14 cellular contexts compared by ENCODE assay signal in genomic region chr9:117412841-117413240, GRCh38. TPM values are rescaled to one million over a fixed set of nuclear protein-coding genes. Genes with fewer than 3 reads are reported as not detected.
DNase-seq lines count a peak whose midpoint lies in the region; ATAC-seq and TF ChIP-seq lines count a peak whose summit lies in the region.
"Had no signal": no experiment of that assay in that cellular context is flagged by ENCODE, and none has a peak within 500 bp of the region (broad histone marks: within the 10 kb centered on the region; RNA-seq: fewer than 3 reads in every experiment).

No MANE protein-coding gene starts in this region.

- no peak overlapping the region for H3K4me3 Mint-ChIP-seq in endodermal cell
- H3K4me3 Mint-ChIP-seq: activated CD4-positive, alpha-beta T cell treated with anti-CD3 and anti-CD28 coated beads, Interleukin-2, amount 10 ng/mL, durations not matched to agents 7 days and 5 days had no signal

- H3K36me3 ChIP-seq in HUES6 (ENCODE audit: control insufficient read depth, insufficient read depth, low read length) (no peaks in the 10 kb centered on the region), endodermal cell (ENCODE audit: control insufficient read depth, insufficient read depth, low read length) (no peaks in the 10 kb centered on the region), trophoblast cell (ENCODE audit: control insufficient read depth in 1 of 2, insufficient read depth in 2 of 2, low read length in 2 of 2) (no peaks in the 10 kb centered on the region)
- H3K36me3 ChIP-seq: transverse colon had no signal

- no peaks in the 10 kb centered on the region for H3K9me3 ChIP-seq in HUES6 (ENCODE audit: control insufficient read depth, insufficient read depth, low read depth, low read length)
- H3K9me3 ChIP-seq in endodermal cell (ENCODE audit: control insufficient read depth, low read length), result no peaks in the 10 kb centered on the region
- no peaks in the 10 kb centered on the region for H3K9me3 ChIP-seq in trophoblast cell (ENCODE audit: insufficient read depth, low read depth, low read length)
- H3K9me3 ChIP-seq: transverse colon had no signal

- H3K27ac Mint-ChIP-seq in endodermal cell, result no peak overlapping the region
- H3K27ac Mint-ChIP-seq: activated CD4-positive, alpha-beta T cell treated with anti-CD3 and anti-CD28 coated beads, Interleukin-2, amount 10 ng/mL, durations not matched to agents 7 days and 5 days had no signal

- no peaks in the 10 kb centered on the region for H3K79me1 ChIP-seq in trophoblast cell (ENCODE audit: low read length)

- peak overlapping the region; percentile 72 for H3K4me2 ChIP-seq in trophoblast cell (ENCODE audit: low read length)

- H4K12ac ChIP-seq in trophoblast cell (ENCODE audit: low read depth, low read length), result no peak overlapping the region

- H3K27me3 Mint-ChIP-seq in endodermal cell (ENCODE audit: insufficient read depth), result peaks cover 55% of the 10 kb centered on the region

- no peaks in the 10 kb centered on the region for H3K9me3 Mint-ChIP-seq in endodermal cell
- H3K9me3 Mint-ChIP-seq: activated CD4-positive, alpha-beta T cell treated with anti-CD3 and anti-CD28 coated beads, Interleukin-2, amount 10 ng/mL, durations not matched to agents 7 days and 5 days had no signal

- no peak overlapping the region for H2AK5ac ChIP-seq in trophoblast cell (ENCODE audit: low read length)

- H2BK5ac ChIP-seq in trophoblast cell (ENCODE audit: low read depth, low read length, poor library complexity), result no peak overlapping the region

- H3K27ac ChIP-seq in HUES6 (ENCODE audit: low read depth, low read length) (no peak overlapping the region), endodermal cell (ENCODE audit: low read depth, low read length) (no peak overlapping the region), trophoblast cell (ENCODE audit: low read depth, low read length) (no peak overlapping the region)
- H3K27ac ChIP-seq: transverse colon had no signal

- H3K4ac ChIP-seq in trophoblast cell (ENCODE audit: low read depth, low read length), result no peak overlapping the region

- H4K91ac ChIP-seq in trophoblast cell (ENCODE audit: low read depth, low read length), result no peak overlapping the region

- no peak overlapping the region for H3K14ac ChIP-seq in trophoblast cell (ENCODE audit: low read length)

- H3K36me3 Mint-ChIP-seq in endodermal cell (ENCODE audit: low read depth), result no peaks in the 10 kb centered on the region

- H3K18ac ChIP-seq in trophoblast cell (ENCODE audit: low read length), result no peak overlapping the region

- H3K4me1 ChIP-seq in HUES6 (ENCODE audit: control insufficient read depth, insufficient read depth, low read length) (peaks cover 22% of the 10 kb centered on the region), endodermal cell (ENCODE audit: control insufficient read depth, insufficient read depth, low read length) (no peaks in the 10 kb centered on the region), trophoblast cell (ENCODE audit: control insufficient read depth in 1 of 2, insufficient read depth in 2 of 2, low read length in 2 of 2) (peaks cover 10 to 12% of the 10 kb centered on the region in 2 experiments)

- H4K8ac ChIP-seq in trophoblast cell (ENCODE audit: low read depth, low read length), result no peak overlapping the region

- H3K9ac ChIP-seq in HUES6 (ENCODE audit: low read length) (no peak overlapping the region), endodermal cell (ENCODE audit: extremely low read depth, low read length, poor library complexity, severe bottlenecking) (no peak overlapping the region), trophoblast cell (ENCODE audit: low read length) (no peak overlapping the region)

- H2BK120ac ChIP-seq in trophoblast cell (ENCODE audit: insufficient read depth, low read length, poor library complexity), result no peak overlapping the region

- peaks cover 72% of the 10 kb centered on the region for H3K27me3 ChIP-seq in HUES6 (ENCODE audit: control insufficient read depth, insufficient read depth, low read length)
- peaks cover 70% of the 10 kb centered on the region for H3K27me3 ChIP-seq in endodermal cell (ENCODE audit: control insufficient read depth, insufficient read depth, low read length, poor library complexity, severe bottlenecking)
- H3K27me3 ChIP-seq in trophoblast cell (ENCODE audit: insufficient read depth, low read length), result peaks cover 18% of the 10 kb centered on the region

- 5 to 10% methylated on average over 11 to 24 of the region's 24 CpGs for WGBS in endodermal cell (ENCODE audit: insufficient coverage in 1 of 2, insufficient read length in 1 of 2), 2 experiments
- no CpG with 5 or more reads among the region's 24 CpGs for WGBS in trophoblast cell (ENCODE audit: extremely low coverage, insufficient coverage, insufficient read length)

- no peaks in the 10 kb centered on the region for H3K79me2 ChIP-seq in trophoblast cell (ENCODE audit: control insufficient read depth, insufficient read depth, low read length, poor library complexity)

- TF ChIP-seq CTCF in endodermal cell (conservative IDR thresholded peaks at IDR 0.05), result no peak

- no peak overlapping the region for H2BK12ac ChIP-seq in trophoblast cell (ENCODE audit: low read length)

- no peak overlapping the region for H2AFZ ChIP-seq in trophoblast cell (ENCODE audit: insufficient read depth, low read length, poor library complexity)

- DNase-seq in GM03348 (ENCODE audit: low spot score) (peak; percentile 9), endodermal cell (peak; percentile 60), trophoblast cell (no peak), HK-2 (ENCODE audit: unreplicated experiment) (no peak), DMS79 treated with DMSO at 0.1 percent for 48 hours (lab: John Stamatoyannopoulos, UW) (no peak), hepatic stellate cell (ENCODE audit: low spot score) (no peak)
- DNase-seq: activated CD4-positive, alpha-beta T cell treated with anti-CD3 and anti-CD28 coated beads, Interleukin-2, amount 10 ng/mL, durations not matched to agents 7 days and 5 days; activated effector memory CD4-positive, alpha-beta T cell treated with Interleukin-2 at 50 U/mL for 16 hours; Calu3; SW 1271; transverse colon had no signal

- H3K4me3 ChIP-seq in HUES6 (ENCODE audit: low read depth, low read length) (peak overlapping the region; percentile 78), endodermal cell (ENCODE audit: low read length) (peak overlapping the region; percentile 81), trophoblast cell (ENCODE audit: low read depth, low read length) (no peak overlapping the region)
- H3K4me3 ChIP-seq: K562 had no signal

- H3K23ac ChIP-seq in trophoblast cell (ENCODE audit: low read length), result no peak overlapping the region

- no peak for ATAC-seq in HG03469 (IDR thresholded peaks at IDR 0.05; ENCODE audit: unreplicated experiment)
- ATAC-seq: K562 had no signal

- peaks cover 18% of the 10 kb centered on the region for H3K4me1 Mint-ChIP-seq in endodermal cell

RNA-seq across cellular contexts. Expression of gene ASTN2, which starts 2.0 kb away (rescaled TPM):
- 10 to 100 TPM in 1 of 2 donors, 1 to 10 TPM in 1; 8.9 to 10.4 TPM for total RNA-seq in endodermal cell
- polyA plus RNA-seq in endodermal cell (2013, experiment 1 of 2), result 9.6 TPM
- polyA plus RNA-seq in endodermal cell (2013, experiment 2 of 2), result 8.4 TPM
- polyA plus RNA-seq in trophoblast cell (2013), result 4.4 and 4.5 TPM in 2 replicates

Comparison
In these comparisons a context has a peak if more than half of its experiments do, and no peak if none do; other contexts are left out.
1. DNase-seq: peak in GM03348 (single experiment) and endodermal cell (single experiment); none in trophoblast cell (0 of 2), HK-2 (single experiment), DMS79 treated with DMSO at 0.1 percent for 48 hours (single experiment) and hepatic stellate cell (single experiment).